ENCODE assay signal across 9 cellular contexts in genomic region chr2:178700922-178701342, GRCh38.
DNase-seq lines count a peak whose midpoint lies in the region; ATAC-seq and TF ChIP-seq lines count a peak whose summit lies in the region.
"Had no signal": no experiment of that assay in that cellular context is flagged by ENCODE, and none has a peak within 500 bp of the region (broad histone marks: within the 10 kb centered on the region; RNA-seq: fewer than 3 reads in every experiment).

No MANE protein-coding gene starts in this region.

- ATAC-seq in CD8-positive, alpha-beta T cell = no peak
- peak; percentile 37 for ATAC-seq in GM18868 (IDR thresholded peaks at IDR 0.05; ENCODE audit: unreplicated experiment)
- no peak for ATAC-seq in stimulated activated effector memory CD8-positive, alpha-beta T cell treated with anti-CD3 and anti-CD28 coated beads, Interleukin-12 subunit alpha, Interleukin-12 subunit beta, amount 100 ng/mL, for 72 hours

- WGBS in esophagus squamous epithelium, 2 donors = 60 to 63% methylated on average over 9 of the region's 9 CpGs
- 55 to 68% (median 66%) methylated on average over 9 of the region's 9 CpGs for WGBS in stomach, 5 donors

- no peaks in the 10 kb centered on the region for H3K27me3 ChIP-seq in CD8-positive, alpha-beta T cell (ENCODE audit: insufficient read depth, low read length)
- no peaks in the 10 kb centered on the region for H3K27me3 ChIP-seq in esophagus squamous epithelium
- no peaks in the 10 kb centered on the region for H3K27me3 ChIP-seq in stomach
- H3K27me3 ChIP-seq: SJCRH30 had no signal

- H4K20me1 ChIP-seq in OCI-LY7 (ENCODE audit: insufficient read depth, low read length) = no peaks in the 10 kb centered on the region

- no peak overlapping the region for H3K4me2 ChIP-seq in OCI-LY7 (ENCODE audit: low read length)

- H3K27me3 Mint-ChIP-seq in CD8-positive, alpha-beta T cell (ENCODE audit: low read depth) = no peaks in the 10 kb centered on the region

- peaks cover 41% of the 10 kb centered on the region for H3K36me3 Mint-ChIP-seq in CD8-positive, alpha-beta T cell
- no peaks in the 10 kb centered on the region for H3K36me3 Mint-ChIP-seq in stimulated activated effector memory CD8-positive, alpha-beta T cell treated with anti-CD3 and anti-CD28 coated beads, Interleukin-12 subunit alpha, Interleukin-12 subunit beta, amount 100 ng/mL, for 72 hours

- TF ChIP-seq EP300 in stomach (IDR thresholded peaks at IDR 0.05) = no peak

- peak; percentile 97 for TF ChIP-seq CTCF in CD8-positive, alpha-beta T cell (IDR thresholded peaks at IDR 0.05)
- peak; percentile 96 for TF ChIP-seq CTCF in OCI-LY7 (conservative IDR thresholded peaks at IDR 0.05; ENCODE audit: low read length)
- TF ChIP-seq CTCF in esophagus squamous epithelium (IDR thresholded peaks at IDR 0.05) = peak; percentile 40 to 74 (median 54)
- TF ChIP-seq CTCF in stomach (IDR thresholded peaks at IDR 0.05) = peak in 5 of 7 experiments; percentile 22 to 79 (median 46)

- no peaks in the 10 kb centered on the region for H3K9me2 ChIP-seq in OCI-LY7 (ENCODE audit: insufficient read depth, low read length)

- H3K4me1 ChIP-seq in CD8-positive, alpha-beta T cell (ENCODE audit: insufficient read depth, low read length) = no peaks in the 10 kb centered on the region
- H3K4me1 ChIP-seq in OCI-LY7 (ENCODE audit: insufficient read depth, low read length, poor library complexity, severe bottlenecking) (no peaks in the 10 kb centered on the region), esophagus squamous epithelium (no peaks in the 10 kb centered on the region), stomach (no peaks in the 10 kb centered on the region)
- H3K4me1 ChIP-seq: SJCRH30 had no signal

- peaks cover 2% of the 10 kb centered on the region for H3K4me1 Mint-ChIP-seq in CD8-positive, alpha-beta T cell (ENCODE audit: low read depth)
- H3K4me1 Mint-ChIP-seq in stimulated activated effector memory CD8-positive, alpha-beta T cell treated with anti-CD3 and anti-CD28 coated beads, Interleukin-12 subunit alpha, Interleukin-12 subunit beta, amount 100 ng/mL, for 72 hours = peaks cover 6% of the 10 kb centered on the region

- no peaks in the 10 kb centered on the region for H3K9me3 ChIP-seq in CD8-positive, alpha-beta T cell (ENCODE audit: low read length)
- H3K9me3 ChIP-seq in OCI-LY7 (ENCODE audit: low read length) (no peaks in the 10 kb centered on the region), esophagus squamous epithelium (no peaks in the 10 kb centered on the region), stomach (no peaks in the 10 kb centered on the region)
- H3K9me3 ChIP-seq: SJCRH30 had no signal

- no peak overlapping the region for H3K27ac ChIP-seq in CD8-positive, alpha-beta T cell (ENCODE audit: low read depth, low read length)
- H3K27ac ChIP-seq in OCI-LY7 (ENCODE audit: low read depth, low read length, poor library complexity, severe bottlenecking) (no peak overlapping the region), esophagus squamous epithelium (no peak overlapping the region), stomach (no peak overlapping the region)
- H3K27ac ChIP-seq: SJCRH30 had no signal

- BruUV-seq in OCI-LY7 (replicated peaks; lab: Mats Ljungman, UMichigan) = no TSS peak

- H3K79me2 ChIP-seq in OCI-LY7 (ENCODE audit: insufficient read depth, low read depth, low read length) = no peaks in the 10 kb centered on the region

- CTCF ChIA-PET in CD8-positive, alpha-beta T cell (lab: Charles Lee) = interaction anchor here (0.7 to 2.2 kb wide), 13 partner anchors 9 to 64 kb away, joined by 3 to 12 read pairs (median 4); no protein-coding TSS in a partner anchor
- CTCF ChIA-PET in OCI-LY7 (lab: Charles Lee; ENCODE audit: unreplicated experiment) = interaction anchor here (1.1 kb wide), 1 partner anchor 10 kb away, joined by 4 read pairs; no protein-coding TSS in a partner anchor

- POLR2A ChIA-PET in CD8-positive, alpha-beta T cell (lab: Charles Lee) = no interaction called here
- POLR2A ChIA-PET in OCI-LY7 (lab: Charles Lee) = interaction anchor here (0.6 to 0.8 kb wide), 3 partner anchors 24 to 952 kb away, joined by 3 read pairs; no protein-coding TSS in a partner anchor

- TF ChIP-seq POLR2A in esophagus squamous epithelium (IDR thresholded peaks at IDR 0.05) (no peak), stomach (IDR thresholded peaks at IDR 0.05) (no peak)

- no peak overlapping the region for H3K27ac Mint-ChIP-seq in CD8-positive, alpha-beta T cell
- H3K27ac Mint-ChIP-seq in stimulated activated effector memory CD8-positive, alpha-beta T cell treated with anti-CD3 and anti-CD28 coated beads, Interleukin-12 subunit alpha, Interleukin-12 subunit beta, amount 100 ng/mL, for 72 hours = no peak overlapping the region

- no peak overlapping the region for H3K4me3 ChIP-seq in CD8-positive, alpha-beta T cell (ENCODE audit: low read depth, low read length)
- H3K4me3 ChIP-seq in OCI-LY7 (ENCODE audit: low read depth, low read length, poor library complexity, severe bottlenecking) (no peak overlapping the region), esophagus squamous epithelium (no peak overlapping the region), stomach (no peak overlapping the region)
- H3K4me3 ChIP-seq: SJCRH30 had no signal

- no peak overlapping the region for H2AFZ ChIP-seq in OCI-LY7 (ENCODE audit: low read length)

- no peak overlapping the region for H3K4me3 Mint-ChIP-seq in CD8-positive, alpha-beta T cell
- H3K4me3 Mint-ChIP-seq in stimulated activated effector memory CD8-positive, alpha-beta T cell treated with anti-CD3 and anti-CD28 coated beads, Interleukin-12 subunit alpha, Interleukin-12 subunit beta, amount 100 ng/mL, for 72 hours = no peak overlapping the region

- no peaks in the 10 kb centered on the region for H3K9me3 Mint-ChIP-seq in CD8-positive, alpha-beta T cell
- H3K9me3 Mint-ChIP-seq in stimulated activated effector memory CD8-positive, alpha-beta T cell treated with anti-CD3 and anti-CD28 coated beads, Interleukin-12 subunit alpha, Interleukin-12 subunit beta, amount 100 ng/mL, for 72 hours = no peaks in the 10 kb centered on the region

- no peaks in the 10 kb centered on the region for H3K36me3 ChIP-seq in CD8-positive, alpha-beta T cell (ENCODE audit: insufficient read depth, low read length)
- no peaks in the 10 kb centered on the region for H3K36me3 ChIP-seq in OCI-LY7 (ENCODE audit: insufficient read depth, low read length)
- no peaks in the 10 kb centered on the region for H3K36me3 ChIP-seq in esophagus squamous epithelium
- H3K36me3 ChIP-seq in stomach = no peaks in the 10 kb centered on the region

- DNase-seq in CD8-positive, alpha-beta T cell = no peak
- DNase-seq in OCI-LY7 (ENCODE audit: low spot score) (peak; percentile 36), esophagus squamous epithelium (lab: John Stamatoyannopoulos, UW) (no peak), stomach (no peak), cerebellar nuclear complex (lab: John Stamatoyannopoulos, UW) (no peak)
- no peak for DNase-seq in stimulated activated effector memory CD8-positive, alpha-beta T cell treated with anti-CD3 and anti-CD28 coated beads, Interleukin-12 subunit alpha, Interleukin-12 subunit beta, amount 100 ng/mL, for 72 hours (ENCODE audit: low spot score in 2 of 2)
- DNase-seq in stimulated activated CD4-positive, alpha-beta T cell treated with anti-CD3 and anti-CD28 coated beads, Interleukin-12 subunit alpha, Interleukin-12 subunit beta, amount 100 ng/mL, for 4 hours = no peak

- intact Hi-C loops in CD8-positive, alpha-beta T cell (cut with DNase I, micrococcal nuclease) = no loop called here
- intact Hi-C loops in OCI-LY7 (cut with micrococcal nuclease; ENCODE audit: unreplicated experiment) (no loop called here), esophagus squamous epithelium (cut with DNase I) (no loop called here), stomach (cut with DNase I; ENCODE audit: low total_unique reads) (no loop called here)

Comparison
In these comparisons a context has a peak if more than half of its experiments do, and no peak if none do; other contexts are left out.
1. CTCF ChIP-seq: peak in every context shown above with its lines; median percentile 97 in CD8-positive, alpha-beta T cell; 96 in OCI-LY7; 54 in esophagus squamous epithelium; 46 in stomach.